In the genomic region with DNA sequence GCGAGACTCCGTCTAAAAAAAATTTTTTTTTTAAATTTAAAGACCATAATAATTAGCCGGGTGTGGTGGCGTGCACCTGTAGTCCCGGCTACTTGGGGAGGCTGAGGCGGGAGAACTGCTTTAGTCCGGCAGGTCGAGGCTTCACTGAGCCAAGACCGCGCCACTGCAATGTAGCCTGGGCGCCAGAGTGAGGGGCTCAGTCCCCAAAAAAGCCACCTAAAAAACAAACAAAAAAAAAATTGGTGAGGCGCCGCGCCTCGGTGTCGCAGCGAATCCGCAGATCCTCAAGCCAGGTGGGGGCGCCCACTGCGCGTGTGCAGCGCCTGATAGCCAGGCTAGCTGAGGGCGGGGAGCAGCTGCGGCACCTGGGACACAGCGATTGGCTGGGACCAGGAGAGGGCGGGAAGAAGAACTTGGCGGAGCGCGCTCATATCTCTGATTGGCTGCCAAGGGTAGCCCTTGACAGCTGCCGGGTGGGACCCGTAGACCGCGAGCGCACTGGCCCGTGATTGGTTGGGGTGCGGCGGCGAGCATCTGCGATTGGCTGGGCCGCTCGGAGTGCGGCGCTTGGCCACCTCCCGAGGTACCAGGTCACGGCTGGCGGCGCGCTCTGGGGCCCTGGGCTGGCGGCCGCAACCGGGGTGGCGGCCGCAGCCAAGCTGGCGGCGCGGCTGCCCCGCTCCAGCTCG, we compare ENCODE assay signal across 8 cellular contexts. TPM values are rescaled to one million over a fixed set of nuclear protein-coding genes. Genes with fewer than 3 reads are reported as not detected.
A peak's percentile ranks its signal among the peaks of the same experiment; 100 is the strongest.
DNase-seq lines count a peak whose midpoint lies in the region; ATAC-seq, FAIRE-seq and TF ChIP-seq lines count a peak whose summit lies in the region.

No MANE protein-coding gene starts in this region.

- H2BK15ac ChIP-seq in H1 (ENCODE audit: low read length), result no peak overlapping the region

- 11% methylated on average over 50 of the region's 58 CpGs; no CpG with 5 or more reads in 1 of the 2 experiments for WGBS in H1 (ENCODE audit: extremely low coverage in 1 of 2, insufficient coverage in 1 of 2, insufficient read length in 1 of 2, insufficient replicate concordance in 2 of 2, low coverage in 1 of 2, low lambda C conversion rate in 2 of 2, missing lambda C conversion rate in 1 of 2), 2 experiments

- peaks cover 12% of the 10 kb centered on the region for H3K23me2 ChIP-seq in H1 (ENCODE audit: low read depth, low read length)

- no peak overlapping the region for H2AK5ac ChIP-seq in H1 (ENCODE audit: low read depth, low read length)

- H4K20me1 ChIP-seq in H1 (replicated peaks in 1 of 2; ENCODE audit: control insufficient read depth in 1 of 2, insufficient read depth in 2 of 2, low read length in 2 of 2), result peaks cover 0 to 2% of the 10 kb centered on the region in 2 experiments

- H3K9ac ChIP-seq in H1 (replicated peaks in 1 of 4; ENCODE audit: extremely low read depth in 1 of 4, low read depth in 3 of 4, low read length in 3 of 4), result peak overlapping the region in 1 of 4 experiments; percentile 41; a peak in 1 of 7 replicates

- no peak overlapping the region for H2BK5ac ChIP-seq in H1 (ENCODE audit: low read depth, low read length)

- H3K9me3 ChIP-seq in H1 (ENCODE audit: insufficient read depth in 2 of 2, low read depth in 1 of 2, low read length in 1 of 2), result no peaks in the 10 kb centered on the region

- ATAC-seq in GM21529 (IDR thresholded peaks at IDR 0.05; ENCODE audit: unreplicated experiment), result peak; percentile 94

- no peak overlapping the region for H4K5ac ChIP-seq in H1 (ENCODE audit: insufficient read length, low read depth, low read length)

- peak; percentile 63 to 93 (median 71) for TF ChIP-seq CTCF in H1 (IDR thresholded peaks at IDR 0.05; ENCODE audit: control extremely low read depth in 1 of 3, insufficient read depth in 1 of 3, low read depth in 1 of 3, low read length in 3 of 3)

- TF ChIP-seq RAD21 in H1 (IDR thresholded peaks at IDR 0.05 in 1 of 2, conservative IDR thresholded peaks at IDR 0.05 in 1 of 2; ENCODE audit: low read depth in 2 of 2, low read length in 2 of 2), result peak; percentile 85 to 92

- no peak overlapping the region for H2BK120ac ChIP-seq in H1 (replicated peaks; ENCODE audit: low read depth, low read length)

- no peaks in the 10 kb centered on the region for H3K27me3 ChIP-seq in H1 (replicated peaks in 1 of 4; ENCODE audit: control insufficient read depth in 3 of 4, extremely low read depth in 1 of 4, insufficient read depth in 3 of 4, low read length in 3 of 4)

- CTCF ChIA-PET in H1 (lab: Charles Lee; ENCODE audit: partially characterized antibody), result interaction anchor here (0.6 to 17.3 kb wide), 14 partner anchors 9 to 102 kb away, joined by 3 to 639 read pairs (median 4); a partner anchor contains a TSS

- H3K18ac ChIP-seq in H1 (ENCODE audit: extremely low read depth, low read length), result no peak overlapping the region

- peak; percentile 94 for DNase-seq in DMS114 treated with DMSO at 0.1 percent for 48 hours (lab: John Stamatoyannopoulos, UW; ENCODE audit: unreplicated experiment)
- peak; percentile 98 for DNase-seq in HuH-7 (ENCODE audit: low spot score)
- DNase-seq in NOMO-1 treated with dmso at 0.1 percent for 144 hours (lab: John Stamatoyannopoulos, UW; ENCODE audit: unreplicated experiment), result peak; percentile 99
- DNase-seq in activated CD8-positive, alpha-beta memory T cell treated with anti-CD3 and anti-CD28 coated beads for 4 hours (ENCODE audit: low read depth in 2 of 2), result peak; percentile 88 to 95
- DNase-seq in H1 (ENCODE audit: low read depth in 1 of 2, low spot score in 2 of 2), result peak; percentile 95 to 98
- peak; percentile 94 for DNase-seq in middle frontal gyrus (ENCODE audit: extremely low spot score, low spot score)
- DNase-seq in stimulated activated CD8-positive, alpha-beta memory T cell treated with anti-CD3 and anti-CD28 coated beads, Interleukin-4, amount 100 ng/mL, for 24 hours (ENCODE audit: low read depth), result peak; percentile 92

- POLR2A ChIA-PET in H1 (lab: Charles Lee; ENCODE audit: partially characterized antibody), result interaction anchor here (0.6 to 35.7 kb wide), 11 partner anchors 11 to 134 kb away, joined by 3 to 1808 read pairs (median 4); a partner anchor contains a TSS

- TF ChIP-seq POLR2A in H1 (IDR thresholded peaks at IDR 0.05; ENCODE audit: control extremely low read depth in 1 of 2, low read depth in 2 of 2, low read length in 2 of 2), result 0 out of 3 replicates have a peak, but pooled peaks of 1 of the 2 experiments have one; percentile 32

- peaks cover 11 to 33% (median 27%) of the 10 kb centered on the region in 4 experiments for H3K4me1 ChIP-seq in H1 (replicated peaks in 1 of 4; ENCODE audit: control insufficient read depth in 3 of 4, insufficient read depth in 4 of 4, low read length in 3 of 4)

- H4K8ac ChIP-seq in H1 (ENCODE audit: extremely low read depth, insufficient read depth, low read length), result no peak overlapping the region

- H3K4ac ChIP-seq in H1 (replicated peaks; ENCODE audit: insufficient read length, low read depth, low read length), result no peak overlapping the region

- peak overlapping the region in 1 of 4 experiments; percentile 58; a peak in 1 of 8 replicates for H3K4me3 ChIP-seq in H1 (ENCODE audit: extremely low read depth in 1 of 4, insufficient read depth in 2 of 4, low read depth in 3 of 4, low read length in 4 of 4)

- H2BK12ac ChIP-seq in H1 (ENCODE audit: low read depth, low read length), result no peak overlapping the region

- H3K79me1 ChIP-seq in H1 (ENCODE audit: low read depth, low read length), result no peaks in the 10 kb centered on the region; the same call in 1 of the 2 replicates

- no peak overlapping the region for H2BK20ac ChIP-seq in H1 (ENCODE audit: low read length)

- no peak overlapping the region for H3K56ac ChIP-seq in H1 (replicated peaks; ENCODE audit: insufficient read length, low read depth, low read length)

- TF ChIP-seq EP300 in H1 (IDR thresholded peaks at IDR 0.05; ENCODE audit: borderline replicate concordance in 1 of 2, low read depth in 2 of 2, low read length in 2 of 2), result peak in 1 of 2 experiments; percentile 36; a peak in 1 of 3 replicates

- no peak overlapping the region; a peak in 1 of 4 replicates for H3K4me2 ChIP-seq in H1 (ENCODE audit: insufficient read depth in 1 of 2, low read depth in 2 of 2, low read length in 2 of 2)

- H3K14ac ChIP-seq in H1 (ENCODE audit: insufficient read length), result no peak overlapping the region

- H3K79me2 ChIP-seq in H1 (ENCODE audit: control insufficient read depth in 1 of 2, insufficient read depth in 2 of 2, low read length in 2 of 2), result peaks cover 0 to 6% of the 10 kb centered on the region in 2 experiments; a peak in 1 of 4 replicates

- no peak overlapping the region for H4K91ac ChIP-seq in H1 (replicated peaks; ENCODE audit: insufficient read length, low read length)

- FAIRE-seq in H1 (lab: Jason Lieb, UNC), result peak; percentile 60

- H3K23ac ChIP-seq in H1 (ENCODE audit: insufficient read length), result no peak overlapping the region

- H2AFZ ChIP-seq in H1 (ENCODE audit: low read length), result no peak overlapping the region

- H3K27ac ChIP-seq in H1 (ENCODE audit: low read depth, low read length), result no peak overlapping the region

- H3K36me3 ChIP-seq in H1 (ENCODE audit: control insufficient read depth in 2 of 4, insufficient read depth in 4 of 4, low read length in 3 of 4), result peaks cover 0 to 3% (median 0%) of the 10 kb centered on the region in 4 experiments; a peak in 1 of 8 replicates

RNA-seq across cellular contexts. Expression of a gene that starts 9.0 kb away (rescaled TPM):
- 0.60 and 0.77 TPM in 2 replicates for total RNA-seq in H1 (2021; fragmentation: NEBNext Ultra II Directional; extraction: Animal tissue kit (Norgen Biotek cat#: 25700))
- polyA plus RNA-seq in H1 (2011; rRNA removed), result 0.89 and 2.2 TPM in 2 replicates
- 1.1 TPM for polyA plus RNA-seq in H1 (2011; cell fraction: cytosol; rRNA removed)
- polyA plus RNA-seq in H1 (2011; cell fraction: nucleus; rRNA removed), result 1.5 TPM
- polyA plus RNA-seq in H1 (2012, experiment 1 of 2), result 0.88 to 1.4 TPM (median 1.3 TPM) in 4 replicates
- polyA plus RNA-seq in H1 (2012, experiment 2 of 2), result 0.79 TPM
- polyA plus RNA-seq in H1 (2013, experiment 1 of 2), result 0.45 TPM
- polyA plus RNA-seq in H1 (2013, experiment 2 of 2), result 0.64 TPM
- 0.54 and 0.69 TPM in 2 replicates for polyA minus RNA-seq in H1 (2011; rRNA and poly(A)+ RNA removed)
- 1.2 TPM for polyA minus RNA-seq in H1 (2011; cell fraction: cytosol; rRNA and poly(A)+ RNA removed)
- polyA minus RNA-seq in H1 (2011; cell fraction: nucleus; rRNA and poly(A)+ RNA removed), result 2.4 TPM

RNA-seq across cellular contexts. Expression of a gene that starts 14.3 kb away (rescaled TPM):
- total RNA-seq in H1 (2021; fragmentation: NEBNext Ultra II Directional; extraction: Animal tissue kit (Norgen Biotek cat#: 25700)), result 747 and 793 TPM in 2 replicates
- polyA plus RNA-seq in H1 (2011; rRNA removed), result 1,115 and 1,541 TPM in 2 replicates
- polyA plus RNA-seq in H1 (2011; cell fraction: cytosol; rRNA removed), result 1,064 TPM
- polyA plus RNA-seq in H1 (2011; cell fraction: nucleus; rRNA removed), result 853 TPM
- polyA plus RNA-seq in H1 (2012, experiment 1 of 2), result 1,062 to 1,141 TPM (median 1,120 TPM) in 4 replicates
- 1,707 TPM for polyA plus RNA-seq in H1 (2012, experiment 2 of 2)
- polyA plus RNA-seq in H1 (2013, experiment 1 of 2), result 1,092 TPM
- polyA plus RNA-seq in H1 (2013, experiment 2 of 2), result 1,249 TPM
- polyA minus RNA-seq in H1 (2011; rRNA and poly(A)+ RNA removed), result 497 and 676 TPM in 2 replicates
- polyA minus RNA-seq in H1 (2011; cell fraction: cytosol; rRNA and poly(A)+ RNA removed), result 373 TPM
- 219 TPM for polyA minus RNA-seq in H1 (2011; cell fraction: nucleus; rRNA and poly(A)+ RNA removed)

RNA-seq across cellular contexts. Expression of a gene that starts 16.4 kb away (rescaled TPM):
- 77.0 and 81.0 TPM in 2 replicates for total RNA-seq in H1 (2021; fragmentation: NEBNext Ultra II Directional; extraction: Animal tissue kit (Norgen Biotek cat#: 25700))
- polyA plus RNA-seq in H1 (2011; rRNA removed), result 82.5 and 121 TPM in 2 replicates
- polyA plus RNA-seq in H1 (2011; cell fraction: cytosol; rRNA removed), result 88.3 TPM
- 120 TPM for polyA plus RNA-seq in H1 (2011; cell fraction: nucleus; rRNA removed)
- 45.8 to 72.6 TPM (median 63.2 TPM) in 4 replicates for polyA plus RNA-seq in H1 (2012, experiment 1 of 2)
- 45.0 TPM for polyA plus RNA-seq in H1 (2012, experiment 2 of 2)
- polyA plus RNA-seq in H1 (2013, experiment 1 of 2), result 89.9 TPM
- polyA plus RNA-seq in H1 (2013, experiment 2 of 2), result 111 TPM
- polyA minus RNA-seq in H1 (2011; rRNA and poly(A)+ RNA removed), result 16.6 and 17.1 TPM in 2 replicates
- polyA minus RNA-seq in H1 (2011; cell fraction: cytosol; rRNA and poly(A)+ RNA removed), result 52.9 TPM
- 42.5 TPM for polyA minus RNA-seq in H1 (2011; cell fraction: nucleus; rRNA and poly(A)+ RNA removed)

RNA-seq across cellular contexts. Expression of a gene that starts 20.0 kb away (rescaled TPM):
- 66.2 and 72.7 TPM in 2 replicates for total RNA-seq in H1 (2021; fragmentation: NEBNext Ultra II Directional; extraction: Animal tissue kit (Norgen Biotek cat#: 25700))
- 138 and 195 TPM in 2 replicates for polyA plus RNA-seq in H1 (2011; rRNA removed)
- 98.0 TPM for polyA plus RNA-seq in H1 (2011; cell fraction: cytosol; rRNA removed)
- 119 TPM for polyA plus RNA-seq in H1 (2011; cell fraction: nucleus; rRNA removed)
- 100 to 142 TPM (median 123 TPM) in 4 replicates for polyA plus RNA-seq in H1 (2012, experiment 1 of 2)
- 151 TPM for polyA plus RNA-seq in H1 (2012, experiment 2 of 2)
- 119 TPM for polyA plus RNA-seq in H1 (2013, experiment 1 of 2)
- 124 TPM for polyA plus RNA-seq in H1 (2013, experiment 2 of 2)
- 16.3 and 19.5 TPM in 2 replicates for polyA minus RNA-seq in H1 (2011; rRNA and poly(A)+ RNA removed)
- polyA minus RNA-seq in H1 (2011; cell fraction: cytosol; rRNA and poly(A)+ RNA removed), result 37.1 TPM
- polyA minus RNA-seq in H1 (2011; cell fraction: nucleus; rRNA and poly(A)+ RNA removed), result 29.6 TPM

RNA-seq across cellular contexts. Expression of a gene that starts 20.1 kb away (rescaled TPM):
- 78.5 and 82.9 TPM in 2 replicates for total RNA-seq in H1 (2021; fragmentation: NEBNext Ultra II Directional; extraction: Animal tissue kit (Norgen Biotek cat#: 25700))
- polyA plus RNA-seq in H1 (2011; rRNA removed), result 111 and 137 TPM in 2 replicates
- polyA plus RNA-seq in H1 (2011; cell fraction: cytosol; rRNA removed), result 105 TPM
- polyA plus RNA-seq in H1 (2011; cell fraction: nucleus; rRNA removed), result 118 TPM
- 65.6 to 98.4 TPM (median 93.0 TPM) in 4 replicates for polyA plus RNA-seq in H1 (2012, experiment 1 of 2)
- 114 TPM for polyA plus RNA-seq in H1 (2012, experiment 2 of 2)
- polyA plus RNA-seq in H1 (2013, experiment 1 of 2), result 36.7 TPM
- 34.1 TPM for polyA plus RNA-seq in H1 (2013, experiment 2 of 2)
- polyA minus RNA-seq in H1 (2011; rRNA and poly(A)+ RNA removed), result 48.6 and 73.0 TPM in 2 replicates
- 59.2 TPM for polyA minus RNA-seq in H1 (2011; cell fraction: cytosol; rRNA and poly(A)+ RNA removed)
- polyA minus RNA-seq in H1 (2011; cell fraction: nucleus; rRNA and poly(A)+ RNA removed), result 37.9 TPM
